9 cellular contexts compared by ENCODE assay signal in the genomic region with DNA sequence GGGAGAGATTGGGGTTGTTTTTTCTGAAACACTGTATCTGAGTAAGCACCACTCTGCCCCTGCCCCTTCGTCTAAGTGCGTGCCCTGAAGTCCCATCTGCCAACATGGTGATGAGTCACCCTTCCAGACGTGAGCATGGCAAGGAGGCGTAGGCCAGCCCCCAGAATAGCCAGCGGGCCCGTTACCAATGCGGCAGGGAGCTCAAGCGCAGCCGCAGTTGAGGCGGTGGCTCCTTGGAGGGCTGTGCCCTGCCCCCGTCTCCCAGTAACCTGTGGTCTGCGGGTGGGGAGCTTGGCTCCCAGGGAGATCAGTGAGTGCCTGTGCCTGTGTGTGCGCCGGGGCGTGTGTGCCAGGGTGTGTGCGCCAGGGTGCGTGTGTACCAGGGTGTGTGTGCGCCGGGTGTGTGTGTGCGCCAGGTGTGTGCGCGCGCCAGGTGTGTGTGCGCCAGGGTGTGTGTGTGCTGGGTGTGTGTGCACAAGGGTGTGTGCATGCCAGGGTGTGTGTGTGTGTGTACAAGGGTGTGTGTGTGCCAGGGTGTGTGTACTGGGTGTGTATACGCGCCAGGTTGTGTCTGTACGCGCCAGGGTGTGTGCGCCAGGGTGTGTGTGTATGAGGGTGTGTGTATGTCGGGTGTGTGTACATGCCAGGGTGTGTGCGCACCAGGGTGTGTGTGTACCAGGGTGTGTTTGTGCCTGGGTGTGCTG.
DNase-seq lines count a peak whose midpoint lies in the region; ATAC-seq and TF ChIP-seq lines count a peak whose summit lies in the region.
"Had no signal": no experiment of that assay in that cellular context is flagged by ENCODE, and none has a peak within 500 bp of the region (broad histone marks: within the 10 kb centered on the region; RNA-seq: fewer than 3 reads in every experiment).

No MANE protein-coding gene starts in this region.

- peaks cover 21 to 28% (median 27%) of the 10 kb centered on the region in 3 donors for H3K4me1 ChIP-seq in skeletal muscle tissue (ENCODE audit: control insufficient read depth in 3 of 3, insufficient read depth in 3 of 3, low read length in 3 of 3)

- H3K4me1 Mint-ChIP-seq in stimulated activated naive B cell treated with anti-CD40 and anti-IgM and Interleukin-4, amounts not matched to agents 10 μg/mL and 1 μg/mL and 100 μg/mL, for 72 hours, result peaks cover 16 to 37% of the 10 kb centered on the region in 2 donors

- H3K36me3 Mint-ChIP-seq in stimulated activated naive B cell treated with anti-CD40 and anti-IgM and Interleukin-4, amounts not matched to agents 10 μg/mL and 1 μg/mL and 100 μg/mL, for 72 hours, result peaks cover 67 to 79% of the 10 kb centered on the region in 2 donors

- H3K9me3 ChIP-seq in skeletal muscle tissue (ENCODE audit: control insufficient read depth in 3 of 3, low read length in 3 of 3), result no peaks in the 10 kb centered on the region
- H3K9me3 ChIP-seq: heart left ventricle had no signal

- H3K27me3 Mint-ChIP-seq in stimulated activated naive B cell treated with anti-CD40 and anti-IgM and Interleukin-4, amounts not matched to agents 10 μg/mL and 1 μg/mL and 100 μg/mL, for 72 hours, result no peaks in the 10 kb centered on the region

- ATAC-seq in SK-N-SH treated with all-trans-retinoic acid at 6 μM for 48 hours, result peak; percentile 92
- ATAC-seq in stimulated activated naive B cell treated with anti-CD40 and anti-IgM and Interleukin-4, amounts not matched to agents 10 μg/mL and 1 μg/mL and 100 μg/mL, for 72 hours (replicated peaks), result no peak

- H3K36me3 ChIP-seq in skeletal muscle tissue (ENCODE audit: control insufficient read depth in 3 of 3, insufficient read depth in 3 of 3, low read length in 3 of 3), result peaks cover 19 to 20% (median 19%) of the 10 kb centered on the region in 3 donors

- no peak for TF ChIP-seq CTCF in GM13976 (IDR thresholded peaks at IDR 0.05; ENCODE audit: borderline replicate concordance, control extremely low read depth, extremely low read depth, insufficient read depth, missing control alignments)

- H3K4me3 ChIP-seq in skeletal muscle tissue (ENCODE audit: low read length in 3 of 3), result no peak overlapping the region

- in situ Hi-C loops in GM13976 (cut with MboI; ENCODE audit: low sequenced_read_pairs, unreplicated experiment), result no loop called here

- H3K27me3 ChIP-seq in skeletal muscle tissue (ENCODE audit: control insufficient read depth in 3 of 3, insufficient read depth in 3 of 3, low read length in 3 of 3), result no peaks in the 10 kb centered on the region
- H3K27me3 ChIP-seq: heart left ventricle had no signal

- H3K9ac ChIP-seq in skeletal muscle tissue (ENCODE audit: low read depth in 1 of 3, low read length in 3 of 3), result peak overlapping the region in 1 of 3 donors; percentile 66

- no peak overlapping the region for H3K27ac Mint-ChIP-seq in stimulated activated naive B cell treated with anti-CD40 and anti-IgM and Interleukin-4, amounts not matched to agents 10 μg/mL and 1 μg/mL and 100 μg/mL, for 72 hours

- DNase-seq in GM03348 (ENCODE audit: low spot score), result peak; percentile 37
- DNase-seq in astrocyte of the hippocampus (ENCODE audit: low read depth, low spot score), result peak; percentile 95
- DNase-seq in stimulated activated naive B cell treated with anti-CD40 and anti-IgM and Interleukin-4, amounts not matched to agents 10 μg/mL and 1 μg/mL and 100 μg/mL, for 72 hours, result no peak
- no peak for DNase-seq in kidney tubule cell (ENCODE audit: low spot score)
- no peak for DNase-seq in GM13976 (ENCODE audit: low spot score)
- DNase-seq in NCI-H774 (lab: John Stamatoyannopoulos, UW), result no peak

- H3K4me3 Mint-ChIP-seq in stimulated activated naive B cell treated with anti-CD40 and anti-IgM and Interleukin-4, amounts not matched to agents 10 μg/mL and 1 μg/mL and 100 μg/mL, for 72 hours, result no peak overlapping the region

- peak overlapping the region; percentile 81 for H3K27ac ChIP-seq in skeletal muscle tissue (ENCODE audit: low read depth, low read length)

- no peaks in the 10 kb centered on the region for H3K9me3 Mint-ChIP-seq in stimulated activated naive B cell treated with anti-CD40 and anti-IgM and Interleukin-4, amounts not matched to agents 10 μg/mL and 1 μg/mL and 100 μg/mL, for 72 hours

TF ChIP-seq in SK-N-SH treated with all-trans-retinoic acid at 6 μM for 48 hours, 23 proteins besides CTCF, POLR2A, EP300 and RAD21:
- TF ChIP-seq CSDC2 (CRISPR knock-in tag; IDR thresholded peaks at IDR 0.05), result 0 out of 2 replicates have a peak, but pooled peaks have one; percentile 21
- TF ChIP-seq ZFP30 (CRISPR knock-in tag; IDR thresholded peaks at IDR 0.05), result no peak

Comparison
In these comparisons a context has a peak if more than half of its experiments do, and no peak if none do; other contexts are left out.
1. DNase-seq: peak in GM03348 (single experiment) and astrocyte of the hippocampus (single experiment); none in stimulated activated naive B cell treated with anti-CD40 and anti-IgM and Interleukin-4, amounts not matched to agents 10 μg/mL and 1 μg/mL and 100 μg/mL, for 72 hours (single experiment), kidney tubule cell (single experiment), GM13976 (single experiment) and NCI-H774 (single experiment).